In genomic region chrX:70444326-70445196, GRCh38 we compare ENCODE assay signal across 9 cellular contexts. TPM values are rescaled to one million over a fixed set of nuclear protein-coding genes. Genes with fewer than 3 reads are reported as not detected.
DNase-seq lines count a peak whose midpoint lies in the region; ATAC-seq and TF ChIP-seq lines count a peak whose summit lies in the region.
"Had no signal": no experiment of that assay in that cellular context is flagged by ENCODE, and none has a peak within 500 bp of the region (broad histone marks: within the 10 kb centered on the region; RNA-seq: fewer than 3 reads in every experiment).

TSS of gene DLG3 (plus strand) at chrX:70444835. CDS start at chrX:70445202, 367 bp downstream.

- no peak within 1 kb of the TSS for H3K9ac ChIP-seq in smooth muscle cell (ENCODE audit: low read depth)

- no peaks in the 10 kb centered on the region for H4K20me1 ChIP-seq in smooth muscle cell (ENCODE audit: low read depth)

- WGBS in iPS DF 6.9 (ENCODE audit: insufficient coverage, insufficient read length), result no CpG with 5 or more reads among the region's 55 CpGs
- WGBS in smooth muscle cell (ENCODE audit: low lambda C conversion rate), result 55% methylated on average over 23 of the region's 55 CpGs

- H3K4me1 ChIP-seq in iPS DF 6.9 (ENCODE audit: control insufficient read depth, insufficient read depth, low read length) (no peaks in the 10 kb centered on the region), smooth muscle cell (ENCODE audit: low read depth) (no peaks in the 10 kb centered on the region)

- H3K9me3 ChIP-seq in iPS DF 6.9 (ENCODE audit: control insufficient read depth, insufficient read depth, low read length) (no peaks in the 10 kb centered on the region), smooth muscle cell (replicated peaks; ENCODE audit: low read depth) (no peaks in the 10 kb centered on the region)

- no peaks in the 10 kb centered on the region for H3F3A ChIP-seq in smooth muscle cell (ENCODE audit: low read depth)

- H3K27me3 ChIP-seq in iPS DF 6.9 (ENCODE audit: control insufficient read depth, insufficient read depth, low read length) (no peaks in the 10 kb centered on the region), smooth muscle cell (ENCODE audit: low read depth) (peaks cover 34% of the 10 kb centered on the region)

- no peaks in the 10 kb centered on the region for H3K79me2 ChIP-seq in smooth muscle cell (ENCODE audit: low read depth)

- no peak within 1 kb of the TSS for H3K27ac ChIP-seq in iPS DF 6.9 (ENCODE audit: low read length)
- H3K27ac ChIP-seq in smooth muscle cell (ENCODE audit: low read depth), result no peak within 1 kb of the TSS
- H3K27ac ChIP-seq: VCaP had no signal

- H3K4me3 ChIP-seq in iPS DF 6.9 (ENCODE audit: low read length) (peak within 1 kb of the TSS; percentile 22; the same call in 1 of the 2 replicates), smooth muscle cell (no peak within 1 kb of the TSS)

- no peak for ATAC-seq in HG03039 (IDR thresholded peaks at IDR 0.05; ENCODE audit: unreplicated experiment)

- H3K4me2 ChIP-seq in smooth muscle cell, result peak within 1 kb of the TSS; percentile 40

- no peak for TF ChIP-seq CTCF in smooth muscle cell (IDR thresholded peaks at IDR 0.05; ENCODE audit: borderline replicate concordance, insufficient read depth, poor library complexity, severe bottlenecking)

- H2AFZ ChIP-seq in smooth muscle cell (ENCODE audit: low read depth), result no peak within 1 kb of the TSS

- H3K36me3 ChIP-seq in iPS DF 6.9 (ENCODE audit: control insufficient read depth, insufficient read depth, low read length) (no peaks in the 10 kb centered on the region), smooth muscle cell (ENCODE audit: low read depth) (no peaks in the 10 kb centered on the region)

- DNase-seq in NCI-H1092 treated with DMSO at 0.1 percent for 48 hours (lab: John Stamatoyannopoulos, UW) (peak; percentile 21), NCI-H1092 (lab: John Stamatoyannopoulos, UW) (no peak), NCI-H146 treated with DMSO at 0.1 percent for 48 hours (lab: John Stamatoyannopoulos, UW; ENCODE audit: unreplicated experiment) (peak; percentile 41), amygdala (lab: John Stamatoyannopoulos, UW) (peak in 53 of 56 donors; percentile 1 to 79 (median 38)), iPS DF 6.9 (ENCODE audit: low read depth, low spot score) (no peak), smooth muscle cell (lab: John Stamatoyannopoulos, UW; ENCODE audit: unreplicated experiment) (no peak), NCI-H2029 (lab: John Stamatoyannopoulos, UW) (no peak)

RNA-seq across cellular contexts. Expression of gene DLG3, which starts in this region (rescaled TPM):
- 30.6 and 39.6 TPM in 2 replicates for total RNA-seq in smooth muscle cell
- polyA plus RNA-seq in smooth muscle cell, result 14.5 and 16.2 TPM in 2 replicates

Comparison
In these comparisons a context has a peak if more than half of its experiments do, and no peak if none do; other contexts are left out.
1. DNase-seq: peak in NCI-H1092 treated with DMSO at 0.1 percent for 48 hours (single experiment), NCI-H146 treated with DMSO at 0.1 percent for 48 hours (single experiment) and amygdala (53 of 56); none in NCI-H1092 (single experiment), iPS DF 6.9 (single experiment), smooth muscle cell (single experiment) and NCI-H2029 (single experiment).